In the genomic region with DNA sequence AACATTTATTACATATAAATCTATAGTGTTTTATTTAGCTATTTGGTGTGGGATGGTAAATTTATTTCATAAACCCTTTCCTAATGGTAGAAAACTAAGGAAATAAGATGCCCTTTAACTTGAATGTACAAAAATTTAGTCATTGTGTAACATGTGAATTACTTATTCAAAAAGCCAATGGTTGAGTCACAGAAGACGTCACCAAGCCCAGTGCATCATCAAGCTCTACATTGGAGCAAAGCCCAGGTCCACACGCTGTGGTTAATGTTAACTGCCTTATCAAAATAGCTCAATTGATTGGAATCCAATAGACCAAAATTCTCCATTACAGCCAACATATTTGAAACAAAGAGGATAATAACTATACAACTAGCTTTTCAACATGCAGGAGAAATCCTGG, we compare ENCODE assay signal across 15 cellular contexts.
A peak's percentile ranks its signal among the peaks of the same experiment; 100 is the strongest.
DNase-seq lines count a peak whose midpoint lies in the region; ATAC-seq, FAIRE-seq and TF ChIP-seq lines count a peak whose summit lies in the region.
"Had no signal": no experiment of that assay in that cellular context is flagged by ENCODE, and none has a peak within 500 bp of the region (broad histone marks: within the 10 kb centered on the region; RNA-seq: fewer than 3 reads in every experiment).

No MANE protein-coding gene starts in this region.

- H3K14ac ChIP-seq in mesenchymal stem cell (ENCODE audit: low read length in 2 of 2): no peak overlapping the region

- H3K27me3 ChIP-seq in bronchial epithelial cell (ENCODE audit: control insufficient read depth, insufficient read depth, low read length) (no peaks in the 10 kb centered on the region), mesenchymal stem cell (ENCODE audit: control insufficient read depth in 1 of 2, insufficient read depth in 1 of 2, low read length in 2 of 2) (no peaks in the 10 kb centered on the region)
- H3K27me3 ChIP-seq: SJSA1 had no signal

- no peak overlapping the region for H2BK15ac ChIP-seq in mesenchymal stem cell (ENCODE audit: low read depth, poor library complexity, severe bottlenecking)

- H3K23ac ChIP-seq in mesenchymal stem cell (ENCODE audit: low read length in 2 of 2): no peak overlapping the region

- FAIRE-seq in bronchial epithelial cell (lab: Jason Lieb, UNC) (no peak), GM12891 (lab: Jason Lieb, UNC) (no peak)
- FAIRE-seq: H1 had no signal

- H3K36me3 ChIP-seq in bronchial epithelial cell (ENCODE audit: control insufficient read depth, insufficient read depth, low read length): no peaks in the 10 kb centered on the region
- no peaks in the 10 kb centered on the region for H3K36me3 ChIP-seq in mesenchymal stem cell (ENCODE audit: control insufficient read depth in 1 of 2, insufficient read depth in 2 of 2, low read depth in 1 of 2, low read length in 2 of 2)
- H3K36me3 ChIP-seq: SJSA1 had no signal

- no peak overlapping the region for H2BK12ac ChIP-seq in mesenchymal stem cell (ENCODE audit: low read length in 2 of 2)

- DNase-seq in AG09319 (ENCODE audit: extremely low read depth, low read depth) (peak; percentile 16), LHCN-M2 (ENCODE audit: low read depth) (peak; percentile 45), bronchial epithelial cell (ENCODE audit: low read depth) (peak; percentile 66), mesenchymal stem cell (peak; percentile 21), D341Med (ENCODE audit: low spot score) (no peak), GM12891 (ENCODE audit: insufficient read length, low spot score) (no peak)
- DNase-seq in activated CD4-positive, alpha-beta T cell treated with anti-CD3 and anti-CD28 coated beads, Interleukin-2, amount 50 U/mL, for 1 hour: no peak
- DNase-seq: aorta, C1 segment of cervical spinal cord, DMS79, trophoblast cell had no signal

- ATAC-seq in HG03469 (IDR thresholded peaks at IDR 0.05; ENCODE audit: unreplicated experiment): no peak

- no peak overlapping the region for H3K27ac ChIP-seq in mesenchymal stem cell (ENCODE audit: low read length, poor library complexity, severe bottlenecking)
- H3K27ac ChIP-seq: SJSA1, VCaP had no signal

- no peak overlapping the region for H2AK5ac ChIP-seq in mesenchymal stem cell (ENCODE audit: low read length, severe bottlenecking)

- H2AFZ ChIP-seq in mesenchymal stem cell (ENCODE audit: low read depth, low read length): no peak overlapping the region

- H3K9me3 ChIP-seq in mesenchymal stem cell (ENCODE audit: control insufficient read depth, low read length): no peaks in the 10 kb centered on the region
- H3K9me3 ChIP-seq: SJSA1 had no signal

- H2BK120ac ChIP-seq in mesenchymal stem cell (ENCODE audit: low read depth, low read length): no peak overlapping the region

- TF ChIP-seq CTCF in AG09319 (IDR thresholded peaks at IDR 0.05; ENCODE audit: low read depth, low read length) (no peak), bronchial epithelial cell (IDR thresholded peaks at IDR 0.05; ENCODE audit: insufficient read depth, low read length, severe bottlenecking) (no peak)

- no peak overlapping the region for H3K4me2 ChIP-seq in mesenchymal stem cell (ENCODE audit: low read length, poor library complexity, severe bottlenecking)

- no peak for TF ChIP-seq POLR2A in GM12891 (IDR thresholded peaks at IDR 0.05; ENCODE audit: low read depth, low read length)

- H3K4me1 ChIP-seq in mesenchymal stem cell (ENCODE audit: control insufficient read depth, insufficient read depth, low read depth, low read length): peaks cover 4% of the 10 kb centered on the region
- H3K4me1 ChIP-seq: SJSA1 had no signal

- H4K8ac ChIP-seq in mesenchymal stem cell (ENCODE audit: low read length): no peak overlapping the region

- no peak overlapping the region for H3K18ac ChIP-seq in mesenchymal stem cell (ENCODE audit: low read depth in 1 of 2, low read length in 2 of 2)

- H3K4me3 ChIP-seq in bronchial epithelial cell (ENCODE audit: low read depth, low read length) (no peak overlapping the region), mesenchymal stem cell (ENCODE audit: insufficient read depth in 1 of 2, low read depth in 1 of 2, low read length in 2 of 2) (no peak overlapping the region)
- H3K4me3 ChIP-seq: SJSA1 had no signal

- H2BK5ac ChIP-seq in mesenchymal stem cell (ENCODE audit: low read depth, low read length, poor library complexity, severe bottlenecking): no peak overlapping the region

- H3K4ac ChIP-seq in mesenchymal stem cell (ENCODE audit: low read depth in 1 of 2, low read length in 2 of 2): no peak overlapping the region

- H3K79me1 ChIP-seq in mesenchymal stem cell (replicated peaks; ENCODE audit: low read length, poor library complexity, severe bottlenecking): peaks cover 2% of the 10 kb centered on the region

- 84% methylated on average over 2 of the region's 2 CpGs for WGBS in mesenchymal stem cell

- no peak overlapping the region for H4K91ac ChIP-seq in mesenchymal stem cell (ENCODE audit: low read length)

- H3K9ac ChIP-seq in mesenchymal stem cell (ENCODE audit: low read length): no peak overlapping the region

TF ChIP-seq in GM12891, 5 proteins besides CTCF, POLR2A, EP300 and RAD21:
- no peak for TF ChIP-seq TAF1 (IDR thresholded peaks at IDR 0.05; ENCODE audit: low read depth, low read length)
- no peak for TF ChIP-seq POU2F2 (IDR thresholded peaks at IDR 0.05; ENCODE audit: low read depth, low read length)
- no peak for TF ChIP-seq POLR2AphosphoS5 (IDR thresholded peaks at IDR 0.05; ENCODE audit: low read depth, low read length)
- no peak for TF ChIP-seq PAX5 (IDR thresholded peaks at IDR 0.05; ENCODE audit: insufficient read depth, low read length, severe bottlenecking)
- no peak for TF ChIP-seq SPI1 (IDR thresholded peaks at IDR 0.05; ENCODE audit: low read depth, low read length)

Comparison
In these comparisons a context has a peak if more than half of its experiments do, and no peak if none do; other contexts are left out.
1. DNase-seq: peak in AG09319 (single experiment), LHCN-M2 (single experiment), bronchial epithelial cell (single experiment) and mesenchymal stem cell (single experiment); none in D341Med (single experiment), activated CD4-positive, alpha-beta T cell treated with anti-CD3 and anti-CD28 coated beads, Interleukin-2, amount 50 U/mL, for 1 hour (single experiment) and GM12891 (single experiment).